29 cellular contexts compared by ENCODE assay signal in genomic region chr20:17210983-17211382, GRCh38. TPM values are rescaled to one million over a fixed set of nuclear protein-coding genes. Genes with fewer than 3 reads are reported as not detected.
DNase-seq lines count a peak whose midpoint lies in the region; ATAC-seq and TF ChIP-seq lines count a peak whose summit lies in the region.
"Had no signal": no experiment of that assay in that cellular context is flagged by ENCODE, and none has a peak within 500 bp of the region (broad histone marks: within the 10 kb centered on the region; RNA-seq: fewer than 3 reads in every experiment).

No MANE protein-coding gene starts in this region.

- DNase-seq in ELR (ENCODE audit: low read depth) (peak; percentile 1), LoVo (ENCODE audit: low spot score) (peak; percentile 39), mammary epithelial cell (peak; percentile 40), kidney tubule cell (ENCODE audit: low spot score) (peak; percentile 98), T-helper 17 cell (no peak), epidermal melanocyte (ENCODE audit: insufficient read length, low spot score) (no peak), NCI-H2081 (lab: John Stamatoyannopoulos, UW) (no peak), globus pallidus (ENCODE audit: low spot score) (no peak)
- DNase-seq: activated CD4-positive, alpha-beta T cell treated with anti-CD3 and anti-CD28 coated beads, Interleukin-2, amount 10 ng/mL, durations not matched to agents 24 days and 14 days; activated naive CD4-positive, alpha-beta T cell treated with anti-CD3 and anti-CD28 coated beads, Interleukin-2, amount 10 ng/mL, durations not matched to agents 7 days and 5 days; activated T-cell treated with anti-CD3 and anti-CD28 coated beads, Interleukin-2, amount 50 U/mL, for 72 hours; amygdala; caudate nucleus; CD4-positive, alpha-beta T cell; dermis blood vessel endothelial cell; hypothalamus; NCI-H1048; NCI-H187 treated with DMSO at 0.1 percent for 48 hours; Peyer's patch; stimulated activated CD4-positive, alpha-beta T cell treated with anti-CD3 and anti-CD28 coated beads, Interleukin-1b, Interleukin-23, amount 100 ng/mL, for 48 hours had no signal

- H3K79me2 ChIP-seq in mammary epithelial cell (ENCODE audit: insufficient read depth, low read length) = no peaks in the 10 kb centered on the region

- no peaks in the 10 kb centered on the region for H3K9me3 ChIP-seq in mammary epithelial cell (replicated peaks; ENCODE audit: insufficient read depth, low read length)
- H3K9me3 ChIP-seq in T-helper 17 cell (ENCODE audit: control insufficient read depth, low read length, poor library complexity, severe bottlenecking) = no peaks in the 10 kb centered on the region
- H3K9me3 ChIP-seq: neutrophil, Peyer's patch, prostate gland, thoracic aorta had no signal

- WGBS in mammary epithelial cell (ENCODE audit: low coverage, missing lambda C conversion rate) = 42% methylated on average over 2 of the region's 2 CpGs

- no peaks in the 10 kb centered on the region for H4K20me1 ChIP-seq in mammary epithelial cell (ENCODE audit: insufficient read depth, low read length)

- no peak for ATAC-seq in T-helper 17 cell
- ATAC-seq: activated T-cell treated with anti-CD3 and anti-CD28 coated beads, Interleukin-2, amount 50 U/mL, for 72 hours; GM12878; K562; stimulated activated memory B cell treated with anti-CD40 and anti-IgM and Interleukin-4, amounts not matched to agents 10 μg/mL and 1 μg/mL and 100 μg/mL, for 72 hours had no signal

- H3K4me3 Mint-ChIP-seq in T-helper 17 cell = no peak overlapping the region
- H3K4me3 Mint-ChIP-seq: activated CD4-positive, alpha-beta T cell treated with anti-CD3 and anti-CD28 coated beads, Interleukin-2, amount 10 ng/mL, durations not matched to agents 24 days and 14 days; activated naive CD4-positive, alpha-beta T cell treated with anti-CD3 and anti-CD28 coated beads, Interleukin-2, amount 10 ng/mL, durations not matched to agents 7 days and 5 days; activated T-cell treated with anti-CD3 and anti-CD28 coated beads, Interleukin-2, amount 50 U/mL, for 72 hours; CD4-positive, alpha-beta T cell; stimulated activated memory B cell treated with anti-CD40 and anti-IgM and Interleukin-4, amounts not matched to agents 10 μg/mL and 1 μg/mL and 100 μg/mL, for 72 hours; T-helper 1 cell treated with Interleukin-12 subunit alpha and Interleukin-12 subunit beta and Interleukin-4 antibody, amounts not matched to agents 30 μg/mL and 1 μg/mL, for 36 hours had no signal

- H3K4me1 Mint-ChIP-seq in T-helper 17 cell = no peaks in the 10 kb centered on the region
- H3K4me1 Mint-ChIP-seq: activated CD4-positive, alpha-beta T cell treated with anti-CD3 and anti-CD28 coated beads, Interleukin-2, amount 10 ng/mL, durations not matched to agents 24 days and 14 days; activated naive CD4-positive, alpha-beta T cell treated with anti-CD3 and anti-CD28 coated beads, Interleukin-2, amount 10 ng/mL, durations not matched to agents 7 days and 5 days; stimulated activated memory B cell treated with anti-CD40 and anti-IgM and Interleukin-4, amounts not matched to agents 10 μg/mL and 1 μg/mL and 100 μg/mL, for 72 hours had no signal

- H3K36me3 ChIP-seq in mammary epithelial cell (ENCODE audit: insufficient read depth, low read length) = no peaks in the 10 kb centered on the region
- H3K36me3 ChIP-seq: neutrophil, Peyer's patch, prostate gland, thoracic aorta had no signal

- no peak overlapping the region for H2AFZ ChIP-seq in mammary epithelial cell (ENCODE audit: low read depth, low read length)

- no peaks in the 10 kb centered on the region for H3K27me3 Mint-ChIP-seq in T-helper 17 cell
- H3K27me3 Mint-ChIP-seq: activated CD4-positive, alpha-beta T cell treated with anti-CD3 and anti-CD28 coated beads, Interleukin-2, amount 10 ng/mL, durations not matched to agents 24 days and 14 days; activated naive CD4-positive, alpha-beta T cell treated with anti-CD3 and anti-CD28 coated beads, Interleukin-2, amount 10 ng/mL, durations not matched to agents 7 days and 5 days; CD4-positive, alpha-beta T cell; stimulated activated memory B cell treated with anti-CD40 and anti-IgM and Interleukin-4, amounts not matched to agents 10 μg/mL and 1 μg/mL and 100 μg/mL, for 72 hours had no signal

- BruUV-seq in mammary epithelial cell (replicated peaks; lab: Mats Ljungman, UMichigan) = no TSS peak

- intact Hi-C loops in mammary epithelial cell (cut with micrococcal nuclease) = no loop called here

- no peak overlapping the region for H3K9ac ChIP-seq in mammary epithelial cell (ENCODE audit: insufficient read depth, low read length)

- no peak overlapping the region for H3K27ac Mint-ChIP-seq in T-helper 17 cell
- H3K27ac Mint-ChIP-seq: activated CD4-positive, alpha-beta T cell treated with anti-CD3 and anti-CD28 coated beads, Interleukin-2, amount 10 ng/mL, durations not matched to agents 24 days and 14 days; activated naive CD4-positive, alpha-beta T cell treated with anti-CD3 and anti-CD28 coated beads, Interleukin-2, amount 10 ng/mL, durations not matched to agents 7 days and 5 days; activated T-cell treated with anti-CD3 and anti-CD28 coated beads, Interleukin-2, amount 50 U/mL, for 72 hours; CD4-positive, alpha-beta T cell; stimulated activated memory B cell treated with anti-CD40 and anti-IgM and Interleukin-4, amounts not matched to agents 10 μg/mL and 1 μg/mL and 100 μg/mL, for 72 hours; T-helper 1 cell treated with Interleukin-12 subunit alpha and Interleukin-12 subunit beta and Interleukin-4 antibody, amounts not matched to agents 30 μg/mL and 1 μg/mL, for 36 hours had no signal

- CTCF ChIA-PET in mammary epithelial cell (lab: Charles Lee; ENCODE audit: low non-redundant PET) = no interaction called here

- H3K4me1 ChIP-seq in mammary epithelial cell (ENCODE audit: insufficient read depth, low read length) = no peaks in the 10 kb centered on the region
- H3K4me1 ChIP-seq: Peyer's patch, prostate gland had no signal

- no peaks in the 10 kb centered on the region for H3K27me3 ChIP-seq in mammary epithelial cell (ENCODE audit: insufficient read depth, low read length)
- H3K27me3 ChIP-seq: neutrophil, Peyer's patch had no signal

- in situ Hi-C loops in mammary epithelial cell (cut with MboI; ENCODE audit: low sequenced_read_pairs in 2 of 2) = no loop called here

- no peak overlapping the region for H3K4me2 ChIP-seq in mammary epithelial cell (ENCODE audit: insufficient read depth, low read depth, low read length)

- H3K36me3 Mint-ChIP-seq in T-helper 17 cell (ENCODE audit: low read depth) = no peaks in the 10 kb centered on the region
- H3K36me3 Mint-ChIP-seq: activated naive CD4-positive, alpha-beta T cell treated with anti-CD3 and anti-CD28 coated beads, Interleukin-2, amount 10 ng/mL, durations not matched to agents 7 days and 5 days; stimulated activated memory B cell treated with anti-CD40 and anti-IgM and Interleukin-4, amounts not matched to agents 10 μg/mL and 1 μg/mL and 100 μg/mL, for 72 hours had no signal

- H3K27ac ChIP-seq in mammary epithelial cell (ENCODE audit: insufficient read depth, low read depth, low read length) = no peak overlapping the region
- H3K27ac ChIP-seq: neutrophil, Peyer's patch, prostate gland, thoracic aorta had no signal

- H3K4me3 ChIP-seq in mammary epithelial cell (replicated peaks in 1 of 3; ENCODE audit: insufficient read depth in 1 of 3, low read depth in 2 of 3, low read length in 3 of 3) = no peak overlapping the region
- H3K4me3 ChIP-seq: GM12878, K562, lung, Peyer's patch, prostate gland, thoracic aorta had no signal

- dilution Hi-C loops in mammary epithelial cell (cut with HindIII; ENCODE audit: low sequenced_read_pairs) = no loop called here

- TF ChIP-seq CTCF in mammary epithelial cell (conservative IDR thresholded peaks at IDR 0.05 in 1 of 2, IDR thresholded peaks at IDR 0.05 in 1 of 2; ENCODE audit: extremely low read depth in 1 of 2, insufficient read depth in 1 of 2, low read depth in 1 of 2, low read length in 2 of 2) = no peak

RNA-seq across cellular contexts. Expression of gene PCSK2, which starts 15.9 kb away (rescaled TPM):
- total RNA-seq in mammary epithelial cell (not detected), T-helper 17 cell (not detected)
- polyA plus RNA-seq in mammary epithelial cell = not detected
- not detected for polyA minus RNA-seq in mammary epithelial cell
- total RNA-seq: activated CD4-positive, alpha-beta T cell treated with anti-CD3 and anti-CD28 coated beads, Interleukin-2, amount 10 ng/mL, durations not matched to agents 24 days and 14 days; activated T-cell treated with anti-CD3 and anti-CD28 coated beads, Interleukin-2, amount 50 U/mL, for 72 hours; CD4-positive, alpha-beta T cell; dermis blood vessel endothelial cell; fibroblast of villous mesenchyme; GM12878 had no signal
- polyA plus RNA-seq: GM12878 had no signal

Comparison
In these comparisons a context has a peak if more than half of its experiments do, and no peak if none do; other contexts are left out.
1. DNase-seq: peak in ELR (single experiment), LoVo (single experiment), mammary epithelial cell (single experiment) and kidney tubule cell (single experiment); none in T-helper 17 cell (0 of 3), epidermal melanocyte (single experiment), NCI-H2081 (0 of 2) and globus pallidus (single experiment).